Comparison of ENCODE assay signal across 8 cellular contexts in the genomic region with DNA sequence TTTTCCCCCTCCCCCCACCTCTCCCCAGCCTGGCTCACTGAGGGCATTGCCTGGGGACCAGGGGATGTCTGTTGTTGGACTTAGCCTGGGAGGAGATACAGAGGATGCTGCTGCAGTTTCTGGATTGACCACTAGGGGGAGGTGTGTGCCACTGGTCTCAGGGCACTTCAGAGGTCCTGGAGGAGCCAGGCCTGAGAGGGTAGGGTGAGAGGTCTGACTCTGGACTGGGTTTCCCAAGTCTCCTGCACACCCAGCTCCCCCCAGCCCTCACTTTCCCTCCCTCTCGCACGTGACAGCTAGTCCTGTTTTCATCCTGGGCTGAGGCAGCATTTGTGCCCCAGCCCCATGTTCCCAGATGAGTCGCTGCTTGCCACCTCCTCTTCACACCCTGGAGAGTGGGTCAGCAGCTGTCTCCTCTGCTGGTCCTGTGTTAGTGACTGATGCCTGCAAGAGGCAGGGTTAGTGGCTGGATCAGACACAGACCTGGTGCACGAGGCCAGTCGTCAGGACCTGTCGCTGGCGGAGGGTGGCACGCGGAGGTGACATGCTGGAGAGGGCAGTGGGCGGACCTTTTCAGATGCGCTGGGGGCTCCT. TPM values are rescaled to one million over a fixed set of nuclear protein-coding genes. Genes with fewer than 3 reads are reported as not detected.
DNase-seq lines count a peak whose midpoint lies in the region; ATAC-seq, FAIRE-seq and TF ChIP-seq lines count a peak whose summit lies in the region.

No MANE protein-coding gene starts in this region.

- peak; percentile 81 for DNase-seq in 8988T
- DNase-seq in GM12892 (ENCODE audit: insufficient read length): peak; percentile 77
- peak; percentile 35 for DNase-seq in NCI-H446 treated with DMSO at 0.1 percent for 48 hours (lab: John Stamatoyannopoulos, UW)
- peak; percentile 76 to 82 for DNase-seq in activated CD4-positive, alpha-beta T cell treated with anti-CD3 and anti-CD28 coated beads for 24 hours (ENCODE audit: low read depth in 2 of 2)
- peak; percentile 75 for DNase-seq in cerebellar cortex (ENCODE audit: low spot score)
- peak; percentile 63 for DNase-seq in left lobe of liver (ENCODE audit: low spot score)
- peak; percentile 63 to 75 for DNase-seq in stimulated activated CD4-positive, alpha-beta T cell treated with anti-CD3 and anti-CD28 coated beads, Interleukin-4, amount 100 ng/mL, for 4 hours

- TF ChIP-seq POLR2A in GM12892 (IDR thresholded peaks at IDR 0.05; ENCODE audit: low read depth, low read length): no peak

- peak; percentile 70 for FAIRE-seq in GM12892 (lab: Jason Lieb, UNC)

- ATAC-seq in HG02884 (IDR thresholded peaks at IDR 0.05; ENCODE audit: unreplicated experiment) (peak; percentile 60), left lobe of liver (peak; percentile 82)

RNA-seq across cellular contexts. Expression of a gene that starts 4.4 kb away (rescaled TPM):
- not detected for polyA plus RNA-seq in GM12892 (2012; ENCODE audit: missing spikeins)
- not detected for total RNA-seq in left lobe of liver

RNA-seq across cellular contexts. Expression of a gene that starts 8.8 kb away (rescaled TPM):
- not detected for polyA plus RNA-seq in GM12892 (2012; ENCODE audit: missing spikeins)
- total RNA-seq in left lobe of liver: not detected

RNA-seq across cellular contexts. Expression of a gene that starts 53.4 kb away (rescaled TPM):
- polyA plus RNA-seq in GM12892 (2012; ENCODE audit: missing spikeins): not detected
- 3.7 TPM for total RNA-seq in left lobe of liver

Comparison
In these comparisons a context has a peak if more than half of its experiments do, and no peak if none do; other contexts are left out.
1. Peak in every context shown above with its lines: DNase-seq and ATAC-seq.